ENCODE assay signal across 8 cellular contexts in the genomic region with DNA sequence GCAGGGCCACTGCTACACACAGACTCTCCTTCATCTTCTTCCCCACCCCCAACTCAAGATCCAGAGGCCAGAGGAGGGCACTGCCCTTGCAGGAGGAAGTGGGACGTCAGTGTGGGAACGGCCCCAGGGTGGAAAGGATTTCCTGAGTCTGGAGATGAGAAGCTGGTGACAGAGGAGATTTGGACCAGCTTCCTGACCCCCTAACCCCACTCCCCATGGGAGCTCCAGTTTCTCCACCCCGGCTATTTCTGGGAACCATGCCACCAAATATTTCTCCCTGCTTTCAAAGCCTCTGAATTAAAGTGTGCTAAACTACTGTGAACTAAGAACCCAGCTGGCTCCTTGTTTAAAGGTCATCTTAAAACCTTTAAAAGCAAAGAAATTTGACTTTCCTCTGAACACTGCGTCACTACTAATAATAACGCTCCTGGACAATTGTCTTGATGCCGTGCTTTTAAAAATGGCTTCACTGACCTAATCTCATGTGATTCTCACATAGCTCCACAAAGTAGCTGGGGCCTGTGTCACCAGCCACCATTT. TPM values are rescaled to one million over a fixed set of nuclear protein-coding genes. Genes with fewer than 3 reads are reported as not detected.
DNase-seq lines count a peak whose midpoint lies in the region; ATAC-seq and TF ChIP-seq lines count a peak whose summit lies in the region.

No MANE protein-coding gene starts in this region.

- in situ Hi-C loops in gastrocnemius medialis (cut with MboI; ENCODE audit: low sequenced_read_pairs in 4 of 4): no loop called here

- no peak overlapping the region for H3K4me3 ChIP-seq in adrenal gland
- no peak overlapping the region for H3K4me3 ChIP-seq in right cardiac atrium (ENCODE audit: low read length)
- H3K4me3 ChIP-seq in gastrocnemius medialis: no peak overlapping the region

- H3K27ac ChIP-seq in adrenal gland (peak overlapping the region in 4 of 5 donors; percentile 41 to 90 (median 68)), right cardiac atrium (ENCODE audit: low read length) (peak overlapping the region; percentile 61), gastrocnemius medialis (peak overlapping the region; percentile 55 to 67 (median 58))

- peak; percentile 82 for DNase-seq in ELR (ENCODE audit: low read depth)
- peak; percentile 68 to 94 (median 82) for DNase-seq in adrenal gland
- peak; percentile 94 to 96 (median 95) for DNase-seq in right cardiac atrium
- peak; percentile 44 to 72 for DNase-seq in gastrocnemius medialis
- DNase-seq in activated CD4-positive, alpha-beta T cell treated with anti-CD3 and anti-CD28 coated beads, Interleukin-2, amount 50 U/mL, for 48 hours: no peak
- no peak for DNase-seq in NCI-H1092 (lab: John Stamatoyannopoulos, UW)

- H3K4me1 ChIP-seq in adrenal gland (replicated peaks in 1 of 2) (peaks cover 10 to 38% of the 10 kb centered on the region in 2 donors), right cardiac atrium (ENCODE audit: control insufficient read depth, insufficient read depth, low read length) (peaks cover 18% of the 10 kb centered on the region), gastrocnemius medialis (peaks cover 17 to 23% of the 10 kb centered on the region in 2 donors)

- no peaks in the 10 kb centered on the region for H3K27me3 ChIP-seq in adrenal gland
- no peaks in the 10 kb centered on the region for H3K27me3 ChIP-seq in right cardiac atrium (ENCODE audit: control insufficient read depth, insufficient read depth)
- no peaks in the 10 kb centered on the region for H3K27me3 ChIP-seq in gastrocnemius medialis

- H3K9me3 ChIP-seq in adrenal gland (replicated peaks in 1 of 3) (no peaks in the 10 kb centered on the region), right cardiac atrium (ENCODE audit: control insufficient read depth, low read length) (no peaks in the 10 kb centered on the region), gastrocnemius medialis (no peaks in the 10 kb centered on the region)

- ATAC-seq in right cardiac atrium (peak; percentile 95 to 96), gastrocnemius medialis (peak; percentile 55 to 79), HG02642 (IDR thresholded peaks at IDR 0.05; ENCODE audit: poor library complexity, unreplicated experiment) (no peak), HG02885 (IDR thresholded peaks at IDR 0.05; ENCODE audit: poor library complexity, unreplicated experiment) (no peak)

- TF ChIP-seq POLR2A in adrenal gland (IDR thresholded peaks at IDR 0.05): no peak
- no peak for TF ChIP-seq POLR2A in gastrocnemius medialis (IDR thresholded peaks at IDR 0.05)

- 3 to 15% (median 9%) methylated on average over 6 of the region's 6 CpGs for WGBS in adrenal gland, 4 donors
- 4% methylated on average over 6 of the region's 6 CpGs for WGBS in right cardiac atrium

- TF ChIP-seq CTCF in adrenal gland (IDR thresholded peaks at IDR 0.05): no peak
- TF ChIP-seq CTCF in gastrocnemius medialis (IDR thresholded peaks at IDR 0.05 in 4 of 5, conservative IDR thresholded peaks at IDR 0.05 in 1 of 5): no peak

- no peaks in the 10 kb centered on the region for H3K36me3 ChIP-seq in adrenal gland (replicated peaks in 1 of 2)
- no peaks in the 10 kb centered on the region for H3K36me3 ChIP-seq in gastrocnemius medialis

- intact Hi-C loops in adrenal gland (cut with DNase I): no loop called here
- intact Hi-C loops in right cardiac atrium (cut with DNase I): no loop called here
- intact Hi-C loops in gastrocnemius medialis (cut with DNase I; ENCODE audit: low total_unique reads): no loop called here

RNA-seq across cellular contexts. Expression of gene CWC15, which starts 46.6 kb away (rescaled TPM):
- 10 to 100 TPM; 21.6 to 93.4 (median 53.9) TPM for total RNA-seq in adrenal gland
- 100 to 1,000 TPM in 2 of 3 donors, 10 to 100 TPM in 1; 80.7 to 218 (median 162) TPM for polyA plus RNA-seq in adrenal gland
- total RNA-seq in right cardiac atrium: 10 to 100 TPM; 63.6 to 82.7 (median 67.0) TPM
- polyA plus RNA-seq in right cardiac atrium: 75.3 TPM
- 10 to 100 TPM; 53.9 to 69.5 (median 60.5) TPM for total RNA-seq in gastrocnemius medialis

RNA-seq across cellular contexts. Expression of gene KDM4D, which starts 46.7 kb away (rescaled TPM):
- total RNA-seq in adrenal gland (1 to 10 TPM in 5 of 8 donors, under 1 TPM in 3; 0.84 to 2.4 (median 1.2) TPM), right cardiac atrium (1 to 10 TPM in 3 of 4 donors, under 1 TPM in 1; 0.64 to 1.3 (median 1.1) TPM), gastrocnemius medialis (1 to 10 TPM in 1 of 4 donors, under 1 TPM in 3; 0.12 to 1.5 (median 0.56) TPM)
- polyA plus RNA-seq in adrenal gland (1 to 10 TPM in 1 of 3 donors, under 1 TPM in 2; 0.40 to 2.0 (median 0.47) TPM), right cardiac atrium (0.79 TPM)

Comparison
In these comparisons a context has a peak if more than half of its experiments do, and no peak if none do; other contexts are left out.
1. DNase-seq: peak in ELR (single experiment), adrenal gland (7 of 7), right cardiac atrium (3 of 3) and gastrocnemius medialis (2 of 2); none in activated CD4-positive, alpha-beta T cell treated with anti-CD3 and anti-CD28 coated beads, Interleukin-2, amount 50 U/mL, for 48 hours (0 of 2) and NCI-H1092 (single experiment).
2. ATAC-seq: peak in right cardiac atrium (2 of 2) and gastrocnemius medialis (2 of 2); none in HG02642 (single experiment) and HG02885 (single experiment).
3. Peak in every context shown above with its lines, with median percentiles within 50 percentile points of each other: H3K27ac ChIP-seq.